16 cellular contexts compared by ENCODE assay signal in genomic region chrX:9302400-9302799, GRCh38.
DNase-seq lines count a peak whose midpoint lies in the region; TF ChIP-seq lines count a peak whose summit lies in the region.
"Had no signal": no experiment of that assay in that cellular context is flagged by ENCODE, and none has a peak within 500 bp of the region (broad histone marks: within the 10 kb centered on the region; RNA-seq: fewer than 3 reads in every experiment).

No MANE protein-coding gene starts in this region.

- H3K9me3 ChIP-seq in ascending aorta: no peaks in the 10 kb centered on the region
- H3K9me3 ChIP-seq: Caco-2 had no signal

- DNase-seq in ascending aorta (ENCODE audit: low spot score in 2 of 2) (no peak), inferior parietal cortex (ENCODE audit: extremely low spot score) (peak; percentile 17), superior temporal gyrus (ENCODE audit: extremely low spot score) (peak; percentile 34), NCI-H526 (lab: John Stamatoyannopoulos, UW) (no peak), NCI-H345 treated with DMSO at 0.1 percent for 48 hours (lab: John Stamatoyannopoulos, UW; ENCODE audit: unreplicated experiment) (no peak), NOMO-1 (lab: John Stamatoyannopoulos, UW; ENCODE audit: unreplicated experiment in 2 of 2) (no peak)
- no peak for DNase-seq in stimulated activated CD4-positive, alpha-beta T cell treated with anti-CD3 and anti-CD28 coated beads, Interleukin-4, amount 100 ng/mL, for 1 hour
- DNase-seq: Caco-2; CD4-positive, alpha-beta T cell; DMS153; DMS79; GF-D8; H9; IMR-90 had no signal

- TF ChIP-seq CTCF in ascending aorta (IDR thresholded peaks at IDR 0.05): no peak

- peak overlapping the region; percentile 38 to 66 for H3K27ac ChIP-seq in ascending aorta
- H3K27ac ChIP-seq: C4-2B had no signal

- H3K4me3 ChIP-seq in ascending aorta: no peak overlapping the region
- H3K4me3 ChIP-seq: GM12878 had no signal

- no peaks in the 10 kb centered on the region for H3K36me3 ChIP-seq in ascending aorta

- intact Hi-C loops in ascending aorta (cut with DNase I): no loop called here

- peaks cover 3% of the 10 kb centered on the region in 2 donors for H3K4me1 ChIP-seq in ascending aorta
- H3K4me1 ChIP-seq: Caco-2 had no signal

- H3K27me3 ChIP-seq in ascending aorta: no peaks in the 10 kb centered on the region

Comparison
In these comparisons a context has a peak if more than half of its experiments do, and no peak if none do; other contexts are left out.
1. DNase-seq: peak in inferior parietal cortex (single experiment) and superior temporal gyrus (single experiment); none in ascending aorta (0 of 2), NCI-H526 (0 of 2), NCI-H345 treated with DMSO at 0.1 percent for 48 hours (single experiment), stimulated activated CD4-positive, alpha-beta T cell treated with anti-CD3 and anti-CD28 coated beads, Interleukin-4, amount 100 ng/mL, for 1 hour (single experiment) and NOMO-1 (0 of 2).